In genomic region chr1:30144831-30145230, GRCh38 we compare ENCODE assay signal across 36 cellular contexts.
"Had no signal": no experiment of that assay in that cellular context is flagged by ENCODE, and none has a peak within 500 bp of the region (broad histone marks: within the 10 kb centered on the region; RNA-seq: fewer than 3 reads in every experiment).

No MANE protein-coding gene starts in this region.

- H3K4me3 Mint-ChIP-seq: activated B cell treated with CpG ODN at 0.5 μM for 24 hours; activated CD4-positive, alpha-beta memory T cell treated with anti-CD3 and anti-CD28 coated beads for 36 hours; activated CD4-positive, alpha-beta T cell treated with anti-CD3 and anti-CD28 coated beads, Interleukin-2, amount 10 ng/mL, durations not matched to agents 24 days and 14 days; activated CD8-positive, alpha-beta T cell treated with anti-CD3 and anti-CD28 coated beads for 36 hours; activated naive CD4-positive, alpha-beta T cell treated with anti-CD3 and anti-CD28 coated beads for 36 hours; activated naive CD8-positive, alpha-beta T cell treated with anti-CD3 and anti-CD28 coated beads for 36 hours; activated T-cell treated with anti-CD3 and anti-CD28 coated beads, Interleukin-2, amount 50 U/mL, for 4 hours; activated T-cell treated with anti-CD3 and anti-CD28 coated beads, Interleukin-2, amount 50 U/mL, for 72 hours; activated T-helper 1 cell treated with anti-CD3 and anti-CD28 coated beads, Interleukin-12 subunit alpha, Interleukin-12 subunit beta, Interleukin-2, Interleukin-4 antibody, amounts not matched to agents 30 ng/mL and 10 ng/mL and 1 ng/mL, durations not matched to agents 14 hours and 24 hours and 36 hours; activated T-helper 17 cell treated with anti-CD3 and anti-CD28 coated beads, Interleukin-2, amount 50 U/mL, for 72 hours; central memory CD8-positive, alpha-beta T cell; T-cell; T-helper 17 cell had no signal

- DNase-seq: activated B cell treated with CpG ODN at 0.5 μM for 24 hours; activated CD4-positive, alpha-beta memory T cell treated with anti-CD3 and anti-CD28 coated beads for 36 hours; activated CD4-positive, alpha-beta T cell treated with anti-CD3 and anti-CD28 coated beads for 4 hours; activated CD4-positive, alpha-beta T cell treated with anti-CD3 and anti-CD28 coated beads, Interleukin-2, amount 10 ng/mL, durations not matched to agents 24 days and 14 days; activated CD4-positive, alpha-beta T cell treated with anti-CD3 and anti-CD28 coated beads, Interleukin-2, amount 50 U/mL, for 1 hour; activated CD4-positive, alpha-beta T cell treated with anti-CD3 and anti-CD28 coated beads, Interleukin-2, amount 50 U/mL, for 4 hours; activated CD4-positive, CD25-positive, alpha-beta regulatory T cell treated with anti-CD3 and anti-CD28 coated beads, Interleukin-2, amount 50 U/mL, for 72 hours; activated CD8-positive, alpha-beta memory T cell treated with anti-CD3 and anti-CD28 coated beads, Interleukin-2, amount 50 U/mL, for 4 hours; activated CD8-positive, alpha-beta T cell treated with anti-CD3 and anti-CD28 coated beads for 36 hours; activated effector memory CD4-positive, alpha-beta T cell treated with anti-CD3 and anti-CD28 coated beads, Interleukin-2, amount 50 U/mL, for 16 hours; activated gamma-delta T cell treated with Interleukin-2 at 50 U/mL for 16 hours; activated naive CD4-positive, alpha-beta T cell; activated naive CD4-positive, alpha-beta T cell treated with anti-CD3 and anti-CD28 coated beads for 36 hours; activated naive CD4-positive, alpha-beta T cell treated with anti-CD3 and anti-CD28 coated beads, Interleukin-2, amount 50 U/mL, for 16 hours; activated naive CD8-positive, alpha-beta T cell treated with anti-CD3 and anti-CD28 coated beads for 36 hours; activated T-cell treated with anti-CD3 and anti-CD28 coated beads for 4 hours; activated T-cell treated with anti-CD3 and anti-CD28 coated beads, Interleukin-2, amount 50 U/mL, for 1 hour; activated T-cell treated with anti-CD3 and anti-CD28 coated beads, Interleukin-2, amount 50 U/mL, for 4 hours; activated T-cell treated with anti-CD3 and anti-CD28 coated beads, Interleukin-2, amount 50 U/mL, for 72 hours; amniotic stem cell; aorta; body of pancreas; brain microvascular endothelial cell; cerebellar nuclear complex; T-cell; T-helper 17 cell; T-helper 9 cell had no signal

- H3K4me3 ChIP-seq: adrenal gland, body of pancreas, breast epithelium, cardiac muscle cell had no signal

- H3K27me3 ChIP-seq: adrenal gland, body of pancreas, brain microvascular endothelial cell had no signal

- H3K4me1 Mint-ChIP-seq: activated B cell treated with CpG ODN at 0.5 μM for 24 hours; activated CD4-positive, alpha-beta T cell treated with anti-CD3 and anti-CD28 coated beads, Interleukin-2, amount 10 ng/mL, durations not matched to agents 24 days and 14 days; activated naive CD8-positive, alpha-beta T cell treated with anti-CD3 and anti-CD28 coated beads for 36 hours; central memory CD8-positive, alpha-beta T cell; T-cell; T-helper 17 cell had no signal

- H3K36me3 ChIP-seq: adrenal gland, brain microvascular endothelial cell, breast epithelium, cardiac muscle cell had no signal

- FAIRE-seq: astrocyte, TTC549 had no signal

- H3K27ac Mint-ChIP-seq: activated B cell treated with CpG ODN at 0.5 μM for 24 hours; activated CD4-positive, alpha-beta memory T cell treated with anti-CD3 and anti-CD28 coated beads for 36 hours; activated CD4-positive, alpha-beta T cell treated with anti-CD3 and anti-CD28 coated beads, Interleukin-2, amount 10 ng/mL, durations not matched to agents 24 days and 14 days; activated CD8-positive, alpha-beta T cell treated with anti-CD3 and anti-CD28 coated beads for 36 hours; activated naive CD4-positive, alpha-beta T cell treated with anti-CD3 and anti-CD28 coated beads for 36 hours; activated naive CD4-positive, alpha-beta T cell treated with anti-CD3 and anti-CD28 coated beads, Interleukin-2, amount 50 U/mL, for 72 hours; activated naive CD8-positive, alpha-beta T cell treated with anti-CD3 and anti-CD28 coated beads for 36 hours; activated T-cell treated with anti-CD3 and anti-CD28 coated beads, Interleukin-2, amount 50 U/mL, for 72 hours; activated T-helper 1 cell treated with anti-CD3 and anti-CD28 coated beads, Interleukin-12 subunit alpha, Interleukin-12 subunit beta, Interleukin-2, Interleukin-4 antibody, amounts not matched to agents 30 ng/mL and 10 ng/mL and 1 ng/mL, durations not matched to agents 14 hours and 24 hours and 36 hours; T-cell; T-helper 17 cell had no signal

- H3K36me3 Mint-ChIP-seq: activated CD4-positive, alpha-beta memory T cell treated with anti-CD3 and anti-CD28 coated beads for 36 hours; activated naive CD4-positive, alpha-beta T cell treated with anti-CD3 and anti-CD28 coated beads, Interleukin-2, amount 50 U/mL, for 72 hours; activated naive CD8-positive, alpha-beta T cell treated with anti-CD3 and anti-CD28 coated beads for 36 hours; T-cell had no signal

- H3K9me3 Mint-ChIP-seq: activated CD4-positive, alpha-beta memory T cell treated with anti-CD3 and anti-CD28 coated beads for 36 hours; activated CD4-positive, alpha-beta T cell treated with anti-CD3 and anti-CD28 coated beads, Interleukin-2, amount 10 ng/mL, durations not matched to agents 24 days and 14 days; activated CD8-positive, alpha-beta T cell treated with anti-CD3 and anti-CD28 coated beads for 36 hours; activated naive CD8-positive, alpha-beta T cell treated with anti-CD3 and anti-CD28 coated beads for 36 hours; activated T-cell treated with anti-CD3 and anti-CD28 coated beads, Interleukin-2, amount 50 U/mL, for 4 hours; activated T-cell treated with anti-CD3 and anti-CD28 coated beads, Interleukin-2, amount 50 U/mL, for 72 hours; activated T-helper 1 cell treated with anti-CD3 and anti-CD28 coated beads, Interleukin-12 subunit alpha, Interleukin-12 subunit beta, Interleukin-2, Interleukin-4 antibody, amounts not matched to agents 30 ng/mL and 10 ng/mL and 1 ng/mL, durations not matched to agents 14 hours and 24 hours and 36 hours; central memory CD8-positive, alpha-beta T cell had no signal
